In genomic region chr19:48720251-48720612, GRCh38 we compare ENCODE assay signal across 8 cellular contexts. TPM values are rescaled to one million over a fixed set of nuclear protein-coding genes. Genes with fewer than 3 reads are reported as not detected.
A peak's percentile ranks its signal among the peaks of the same experiment; 100 is the strongest.
DNase-seq lines count a peak whose midpoint lies in the region; ATAC-seq and TF ChIP-seq lines count a peak whose summit lies in the region.

No MANE protein-coding gene starts in this region.

- TF ChIP-seq CTCF in fibroblast of villous mesenchyme (IDR thresholded peaks at IDR 0.05; ENCODE audit: insufficient read depth, low read depth, low read length) = no peak

- H3K4me3 ChIP-seq in SJCRH30 (peak overlapping the region; percentile 68), fibroblast of villous mesenchyme (ENCODE audit: low read depth, low read length) (peak overlapping the region; percentile 77), skeletal muscle tissue (ENCODE audit: low read length in 3 of 3) (peak overlapping the region; percentile 85 to 88 (median 86))

- peaks cover 8% of the 10 kb centered on the region for H3K36me3 ChIP-seq in SJCRH30
- H3K36me3 ChIP-seq in skeletal muscle tissue (ENCODE audit: control insufficient read depth in 3 of 3, insufficient read depth in 3 of 3, low read length in 3 of 3) = peaks cover 0 to 6% (median 3%) of the 10 kb centered on the region in 3 donors

- H3K27ac ChIP-seq in SJCRH30 = peak overlapping the region; percentile 97
- H3K27ac ChIP-seq in skeletal muscle tissue (ENCODE audit: low read depth, low read length) = peak overlapping the region; percentile 97

- DNase-seq in SJCRH30 (peak in 1 of 2 experiments; percentile 71), fibroblast of villous mesenchyme (ENCODE audit: low read depth) (no peak), midbrain (lab: John Stamatoyannopoulos, UW) (no peak), DMS79 treated with DMSO at 0.1 percent for 48 hours (lab: John Stamatoyannopoulos, UW) (no peak)
- no peak for DNase-seq in stimulated activated CD4-positive, alpha-beta T cell treated with anti-CD3 and anti-CD28 coated beads, Interleukin-4, amount 100 ng/mL, for 4 hours

- peak; percentile 6 for ATAC-seq in GM19043 (IDR thresholded peaks at IDR 0.05; ENCODE audit: low read depth, unreplicated experiment)
- ATAC-seq in GM21619 (IDR thresholded peaks at IDR 0.05; ENCODE audit: unreplicated experiment) = no peak

- H3K4me1 ChIP-seq in SJCRH30 (peaks cover 3% of the 10 kb centered on the region), skeletal muscle tissue (ENCODE audit: control insufficient read depth in 3 of 3, insufficient read depth in 3 of 3, low read length in 3 of 3) (peaks cover 46 to 66% (median 52%) of the 10 kb centered on the region in 3 donors)

- H3K9ac ChIP-seq in skeletal muscle tissue (ENCODE audit: low read depth in 1 of 3, low read length in 3 of 3) = peak overlapping the region; percentile 94 to 99 (median 97)

- H3K9me3 ChIP-seq in SJCRH30 (replicated peaks) = no peaks in the 10 kb centered on the region
- H3K9me3 ChIP-seq in skeletal muscle tissue (ENCODE audit: control insufficient read depth in 3 of 3, low read length in 3 of 3) = no peaks in the 10 kb centered on the region

- H3K27me3 ChIP-seq in SJCRH30 = no peaks in the 10 kb centered on the region
- H3K27me3 ChIP-seq in skeletal muscle tissue (ENCODE audit: control insufficient read depth in 3 of 3, insufficient read depth in 3 of 3, low read length in 3 of 3) = no peaks in the 10 kb centered on the region

RNA-seq across cellular contexts. Expression of gene MAMSTR, which starts 0.7 kb away (rescaled TPM):
- total RNA-seq in SJCRH30 (2014; rRNA removed; shearing (Covaris generic)) = 19.5 and 24.5 TPM in 2 replicates
- total RNA-seq in fibroblast of villous mesenchyme = 1.7 and 2.3 TPM in 2 replicates
- 5.2 TPM for total RNA-seq in skeletal muscle tissue

RNA-seq across cellular contexts. Expression of gene RASIP1, which starts 20.2 kb away (rescaled TPM):
- 0.99 and 1.5 TPM in 2 replicates for total RNA-seq in SJCRH30 (2014; rRNA removed; shearing (Covaris generic))
- total RNA-seq in fibroblast of villous mesenchyme (0.97 and 2.6 TPM in 2 replicates), skeletal muscle tissue (23.5 TPM)

RNA-seq across cellular contexts. Expression of gene FUT2, which starts 24.5 kb away (rescaled TPM):
- 0.08 and 0.30 TPM in 2 replicates for total RNA-seq in SJCRH30 (2014; rRNA removed; shearing (Covaris generic))
- total RNA-seq in fibroblast of villous mesenchyme = not detected in 2 replicates
- total RNA-seq in skeletal muscle tissue = not detected

RNA-seq across cellular contexts. Expression of gene IZUMO1, which starts 26.5 kb away (rescaled TPM):
- not detected in 2 replicates for total RNA-seq in SJCRH30 (2014; rRNA removed; shearing (Covaris generic))
- total RNA-seq in fibroblast of villous mesenchyme (under 0.01 TPM in 1 of 2 replicates, not detected in the other), skeletal muscle tissue (0.52 TPM)

RNA-seq across cellular contexts. Expression of gene FUT1, which starts 32.2 kb away (rescaled TPM):
- total RNA-seq in SJCRH30 (2014; rRNA removed; shearing (Covaris generic)) = not detected in 2 replicates
- total RNA-seq in fibroblast of villous mesenchyme (under 0.01 TPM in 2 replicates), skeletal muscle tissue (1.0 TPM)
